ENCODE assay signal across 23 cellular contexts in genomic region chr12:96810057-96810456, GRCh38.
DNase-seq lines count a peak whose midpoint lies in the region; FAIRE-seq and TF ChIP-seq lines count a peak whose summit lies in the region.
"Had no signal": no experiment of that assay in that cellular context is flagged by ENCODE, and none has a peak within 500 bp of the region (broad histone marks: within the 10 kb centered on the region; RNA-seq: fewer than 3 reads in every experiment).

No MANE protein-coding gene starts in this region.

- H3K4ac ChIP-seq in neuronal stem cell (ENCODE audit: low read length): no peak overlapping the region

- no peak overlapping the region for H4K91ac ChIP-seq in neuronal stem cell (ENCODE audit: low read depth, low read length, poor library complexity)

- H3K9me3 ChIP-seq in neuronal stem cell (replicated peaks in 1 of 2; ENCODE audit: control insufficient read depth in 2 of 2, insufficient read depth in 1 of 2, low read depth in 1 of 2, low read length in 2 of 2): peaks cover 0 to 3% of the 10 kb centered on the region in 2 donors

- H3K14ac ChIP-seq in neuronal stem cell (ENCODE audit: low read length): no peak overlapping the region

- H3K79me1 ChIP-seq in neuronal stem cell (ENCODE audit: low read depth, low read length): no peaks in the 10 kb centered on the region

- H3K27ac ChIP-seq in neuronal stem cell (replicated peaks; ENCODE audit: low read length): peak overlapping the region; percentile 27
- H3K27ac ChIP-seq: ascending aorta, PC-9 had no signal

- H3K27me3 ChIP-seq in bronchial epithelial cell (ENCODE audit: control insufficient read depth, insufficient read depth, low read length) (no peaks in the 10 kb centered on the region), neuronal stem cell (ENCODE audit: control insufficient read depth in 3 of 3, insufficient read depth in 3 of 3, low read depth in 1 of 3, low read length in 3 of 3) (no peaks in the 10 kb centered on the region)
- H3K27me3 ChIP-seq: ascending aorta had no signal

- no peak overlapping the region for H3K23ac ChIP-seq in neuronal stem cell (ENCODE audit: low read depth, low read length, poor library complexity)

- H2BK120ac ChIP-seq in neuronal stem cell (ENCODE audit: low read depth, low read length): no peak overlapping the region

- peak; percentile 13 for FAIRE-seq in bronchial epithelial cell (lab: Jason Lieb, UNC)
- FAIRE-seq: GM12891, kidney had no signal

- no peak overlapping the region for H2BK12ac ChIP-seq in neuronal stem cell (ENCODE audit: low read length)

- H3K36me3 ChIP-seq in bronchial epithelial cell (ENCODE audit: control insufficient read depth, insufficient read depth, low read length) (no peaks in the 10 kb centered on the region), neuronal stem cell (replicated peaks in 1 of 2; ENCODE audit: control insufficient read depth in 2 of 2, insufficient read depth in 2 of 2, low read length in 2 of 2) (no peaks in the 10 kb centered on the region)
- H3K36me3 ChIP-seq: ascending aorta had no signal

- no peak overlapping the region for H3K9ac ChIP-seq in neuronal stem cell (ENCODE audit: low read depth, low read length, poor library complexity)

- no peak overlapping the region for H4K8ac ChIP-seq in neuronal stem cell (ENCODE audit: low read depth, low read length)

- no CpG with 5 or more reads among the region's 2 CpGs for WGBS in neuronal stem cell (ENCODE audit: extremely low coverage in 2 of 2, insufficient read length in 2 of 2, insufficient replicate concordance in 1 of 2), 2 donors

- H3K4me3 ChIP-seq in bronchial epithelial cell (ENCODE audit: low read depth, low read length) (no peak overlapping the region), neuronal stem cell (ENCODE audit: low read length in 2 of 2) (no peak overlapping the region)
- H3K4me3 ChIP-seq: ascending aorta, PC-9, smooth muscle cell had no signal

- no peak overlapping the region for H3K18ac ChIP-seq in neuronal stem cell (ENCODE audit: low read length)

- no peak overlapping the region for H2BK15ac ChIP-seq in neuronal stem cell (ENCODE audit: low read length)

- H2BK5ac ChIP-seq in neuronal stem cell (ENCODE audit: low read length): no peak overlapping the region

- H2AK5ac ChIP-seq in neuronal stem cell (ENCODE audit: low read depth, low read length): no peak overlapping the region

- DNase-seq in DMS53 (lab: John Stamatoyannopoulos, UW) (peak; percentile 63), DMS53 treated with DMSO at 0.1 percent for 48 hours (lab: John Stamatoyannopoulos, UW; ENCODE audit: unreplicated experiment) (no peak), M059J (ENCODE audit: low read depth) (peak; percentile 59), bronchial epithelial cell (ENCODE audit: low read depth) (peak; percentile 79), neuronal stem cell (ENCODE audit: low spot score) (no peak), SW 1271 (lab: John Stamatoyannopoulos, UW) (no peak), T-helper 9 cell (no peak)
- DNase-seq in stimulated activated CD4-positive, alpha-beta T cell treated with anti-CD3 and anti-CD28 coated beads, Interleukin-4, amount 100 ng/mL, for 4 hours: no peak
- DNase-seq: 8988T; activated naive CD4-positive, alpha-beta T cell treated with anti-CD3 and anti-CD28 coated beads, Interleukin-2, amount 50 U/mL, for 16 hours; activated T-cell treated with anti-CD3 and anti-CD28 coated beads, Interleukin-2, amount 50 U/mL, for 48 hours; foreskin fibroblast; KG1; kidney; natural killer cell; NCI-H1092 treated with DMSO at 0.1 percent for 48 hours; NCI-H2171; NCI-H748 treated with DMSO at 0.1 percent for 48 hours; PC-9; stimulated activated CD4-positive, alpha-beta T cell treated with anti-CD3 and anti-CD28 coated beads, Interleukin-4, amount 100 ng/mL, for 1 hour had no signal

- peak overlapping the region; percentile 64 for H2AFZ ChIP-seq in neuronal stem cell (ENCODE audit: low read length)
- H2AFZ ChIP-seq: PC-9 had no signal

- H3K4me1 ChIP-seq in neuronal stem cell (ENCODE audit: control insufficient read depth in 2 of 2, insufficient read depth in 1 of 2, low read depth in 1 of 2, low read length in 2 of 2): peaks cover 2 to 9% of the 10 kb centered on the region in 2 donors
- H3K4me1 ChIP-seq: ascending aorta had no signal

- no peak for TF ChIP-seq CTCF in bronchial epithelial cell (IDR thresholded peaks at IDR 0.05; ENCODE audit: insufficient read depth, low read length, severe bottlenecking)

- no peak overlapping the region for H3K4me2 ChIP-seq in neuronal stem cell (ENCODE audit: insufficient read depth, low read length, poor library complexity, severe bottlenecking)
- H3K4me2 ChIP-seq: PC-9, smooth muscle cell had no signal

Comparison
In these comparisons a context has a peak if more than half of its experiments do, and no peak if none do; other contexts are left out.
1. DNase-seq: peak in DMS53 (single experiment), M059J (single experiment) and bronchial epithelial cell (single experiment); none in DMS53 treated with DMSO at 0.1 percent for 48 hours (single experiment), neuronal stem cell (single experiment), stimulated activated CD4-positive, alpha-beta T cell treated with anti-CD3 and anti-CD28 coated beads, Interleukin-4, amount 100 ng/mL, for 4 hours (0 of 2), SW 1271 (0 of 2) and T-helper 9 cell (single experiment).